In genomic region chr22:50027639-50028537, GRCh38 we compare ENCODE assay signal across 8 cellular contexts. TPM values are rescaled to one million over a fixed set of nuclear protein-coding genes. Genes with fewer than 3 reads are reported as not detected.
DNase-seq lines count a peak whose midpoint lies in the region; ATAC-seq and TF ChIP-seq lines count a peak whose summit lies in the region.

No MANE protein-coding gene starts in this region.

- H3K9me3 Mint-ChIP-seq in activated naive CD4-positive, alpha-beta T cell treated with anti-CD3 and anti-CD28 coated beads, Interleukin-2, amount 10 ng/mL, durations not matched to agents 7 days and 5 days = no peaks in the 10 kb centered on the region

- peak in 1 of 2 donors; percentile 44 for ATAC-seq in upper lobe of left lung (ENCODE audit: low FRiP score in 2 of 2)
- no peak for ATAC-seq in GM19035 (IDR thresholded peaks at IDR 0.05; ENCODE audit: unreplicated experiment)
- no peak for ATAC-seq in HG03139 (IDR thresholded peaks at IDR 0.05; ENCODE audit: unreplicated experiment)

- no peak for TF ChIP-seq CTCF in upper lobe of left lung (IDR thresholded peaks at IDR 0.05)

- H3K27me3 Mint-ChIP-seq in activated naive CD4-positive, alpha-beta T cell treated with anti-CD3 and anti-CD28 coated beads, Interleukin-2, amount 10 ng/mL, durations not matched to agents 7 days and 5 days = peaks cover 29% of the 10 kb centered on the region

- peaks cover 5 to 17% (median 11%) of the 10 kb centered on the region in 4 donors for H3K4me1 ChIP-seq in upper lobe of left lung

- H3K36me3 Mint-ChIP-seq in activated naive CD4-positive, alpha-beta T cell treated with anti-CD3 and anti-CD28 coated beads, Interleukin-2, amount 10 ng/mL, durations not matched to agents 7 days and 5 days = no peaks in the 10 kb centered on the region

- H3K27ac Mint-ChIP-seq in activated naive CD4-positive, alpha-beta T cell treated with anti-CD3 and anti-CD28 coated beads, Interleukin-2, amount 10 ng/mL, durations not matched to agents 7 days and 5 days = no peak overlapping the region

- H3K4me3 Mint-ChIP-seq in activated naive CD4-positive, alpha-beta T cell treated with anti-CD3 and anti-CD28 coated beads, Interleukin-2, amount 10 ng/mL, durations not matched to agents 7 days and 5 days = no peak overlapping the region

- 66 to 67% methylated on average over 27 to 38 of the region's 42 CpGs for WGBS in upper lobe of left lung, 2 donors

- H3K27me3 ChIP-seq in upper lobe of left lung = no peaks in the 10 kb centered on the region

- TF ChIP-seq POLR2A in upper lobe of left lung (IDR thresholded peaks at IDR 0.05) = no peak

- DNase-seq in activated naive CD4-positive, alpha-beta T cell treated with Interleukin-2 at 50 U/mL for 16 hours = peak; percentile 76
- no peak for DNase-seq in activated naive CD4-positive, alpha-beta T cell treated with anti-CD3 and anti-CD28 coated beads, Interleukin-2, amount 10 ng/mL, durations not matched to agents 7 days and 5 days
- DNase-seq in activated CD4-positive, alpha-beta T cell treated with anti-CD3 and anti-CD28 coated beads, Interleukin-2, amount 50 U/mL, for 1 hour = peak; percentile 49
- DNase-seq in islet precursor cell = peak; percentile 59
- DNase-seq in upper lobe of left lung = peak; percentile 40 to 79
- DNase-seq in NAMALWA (ENCODE audit: low spot score) = no peak

- TF ChIP-seq EP300 in upper lobe of left lung (IDR thresholded peaks at IDR 0.05) = no peak

- CTCF ChIA-PET in activated naive CD4-positive, alpha-beta T cell treated with anti-CD3 and anti-CD28 coated beads, Interleukin-2, amount 10 ng/mL, durations not matched to agents 7 days and 5 days (lab: Charles Lee) = interaction anchor here (1.0 to 1.2 kb wide), 2 partner anchors 34 to 97 kb away, joined by 3 read pairs; no protein-coding TSS in a partner anchor

- H3K9me3 ChIP-seq in upper lobe of left lung = no peaks in the 10 kb centered on the region

- H3K27ac ChIP-seq in upper lobe of left lung = no peak overlapping the region

- H3K36me3 ChIP-seq in upper lobe of left lung = no peaks in the 10 kb centered on the region

- peaks cover 5% of the 10 kb centered on the region for H3K4me1 Mint-ChIP-seq in activated naive CD4-positive, alpha-beta T cell treated with anti-CD3 and anti-CD28 coated beads, Interleukin-2, amount 10 ng/mL, durations not matched to agents 7 days and 5 days

- no peak overlapping the region for H3K4me3 ChIP-seq in upper lobe of left lung

RNA-seq across cellular contexts. Expression of gene IL17REL, which starts 15.3 kb away (rescaled TPM):
- total RNA-seq in upper lobe of left lung = under 1 TPM in 1 of 6 donors, not detected in 5; 0.06 TPM

RNA-seq across cellular contexts. Expression of gene TTLL8, which starts 30.2 kb away (rescaled TPM):
- not detected for total RNA-seq in upper lobe of left lung

RNA-seq across cellular contexts. Expression of gene MLC1, which starts 57.3 kb away (rescaled TPM):
- 1 to 10 TPM in 4 of 6 donors, under 1 TPM in 2; 0.78 to 3.1 (median 1.2) TPM for total RNA-seq in upper lobe of left lung

Comparison
In these comparisons a context has a peak if more than half of its experiments do, and no peak if none do; other contexts are left out.
1. DNase-seq: peak in activated naive CD4-positive, alpha-beta T cell treated with Interleukin-2 at 50 U/mL for 16 hours (single experiment), activated CD4-positive, alpha-beta T cell treated with anti-CD3 and anti-CD28 coated beads, Interleukin-2, amount 50 U/mL, for 1 hour (single experiment), islet precursor cell (single experiment) and upper lobe of left lung (2 of 2); none in activated naive CD4-positive, alpha-beta T cell treated with anti-CD3 and anti-CD28 coated beads, Interleukin-2, amount 10 ng/mL, durations not matched to agents 7 days and 5 days (single experiment) and NAMALWA (single experiment).